Comparison of ENCODE assay signal across 27 cellular contexts in the genomic region with DNA sequence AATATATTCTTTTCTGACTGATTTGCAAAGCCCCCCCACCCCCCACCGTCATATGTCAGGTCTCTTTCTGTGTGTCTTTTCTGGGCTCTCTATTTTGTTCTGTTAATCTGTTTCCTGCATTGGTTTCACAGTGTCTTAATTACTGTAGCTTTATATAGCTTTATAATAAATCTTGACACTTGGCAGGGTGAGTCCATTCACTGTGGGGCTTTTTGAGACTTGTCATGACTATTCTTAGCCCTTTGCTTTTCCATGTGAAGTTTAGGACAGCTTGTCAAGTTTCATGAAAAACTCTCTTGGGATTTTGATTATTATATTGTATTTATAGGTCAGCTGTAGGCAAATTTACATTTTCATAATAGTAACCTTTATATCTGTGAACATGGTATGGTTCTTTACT. TPM values are rescaled to one million over a fixed set of nuclear protein-coding genes. Genes with fewer than 3 reads are reported as not detected.
DNase-seq lines count a peak whose midpoint lies in the region; ATAC-seq and TF ChIP-seq lines count a peak whose summit lies in the region.
"Had no signal": no experiment of that assay in that cellular context is flagged by ENCODE, and none has a peak within 500 bp of the region (broad histone marks: within the 10 kb centered on the region; RNA-seq: fewer than 3 reads in every experiment).

No MANE protein-coding gene starts in this region.

- no peaks in the 10 kb centered on the region for H3K9me3 Mint-ChIP-seq in activated naive CD4-positive, alpha-beta T cell treated with anti-CD3 and anti-CD28 coated beads, Interleukin-2, amount 50 U/mL, for 72 hours
- no peaks in the 10 kb centered on the region for H3K9me3 Mint-ChIP-seq in activated naive CD4-positive, alpha-beta T cell treated with anti-CD3 and anti-CD28 coated beads, Interleukin-2, amount 10 ng/mL, durations not matched to agents 7 days and 5 days
- H3K9me3 Mint-ChIP-seq: activated CD4-positive, alpha-beta T cell treated with anti-CD3 and anti-CD28 coated beads, Interleukin-2, amount 10 ng/mL, durations not matched to agents 24 days and 14 days; activated T-helper 1 cell treated with anti-CD3 and anti-CD28 coated beads, Interleukin-12 subunit alpha, Interleukin-12 subunit beta, Interleukin-2, Interleukin-4 antibody, amounts not matched to agents 30 ng/mL and 10 ng/mL and 1 ng/mL, durations not matched to agents 14 hours and 24 hours and 36 hours; CD8-positive, alpha-beta memory T cell; naive thymus-derived CD4-positive, alpha-beta T cell had no signal

- H2BK15ac ChIP-seq in mesenchymal stem cell (ENCODE audit: low read depth, poor library complexity, severe bottlenecking) = no peak overlapping the region

- intact Hi-C loops in thyroid gland (cut with DNase I) = no loop called here

- CTCF ChIA-PET in activated naive CD4-positive, alpha-beta T cell treated with anti-CD3 and anti-CD28 coated beads, Interleukin-2, amount 10 ng/mL, durations not matched to agents 7 days and 5 days (lab: Charles Lee) = no interaction called here

- H3K27ac Mint-ChIP-seq in activated naive CD4-positive, alpha-beta T cell treated with anti-CD3 and anti-CD28 coated beads, Interleukin-2, amount 50 U/mL, for 72 hours = peak overlapping the region; percentile 49 to 52
- H3K27ac Mint-ChIP-seq in activated naive CD4-positive, alpha-beta T cell treated with anti-CD3 and anti-CD28 coated beads, Interleukin-2, amount 10 ng/mL, durations not matched to agents 7 days and 5 days = no peak overlapping the region
- H3K27ac Mint-ChIP-seq: activated CD4-positive, alpha-beta T cell treated with anti-CD3 and anti-CD28 coated beads, Interleukin-2, amount 10 ng/mL, durations not matched to agents 24 days and 14 days; activated T-helper 1 cell treated with anti-CD3 and anti-CD28 coated beads, Interleukin-12 subunit alpha, Interleukin-12 subunit beta, Interleukin-2, Interleukin-4 antibody, amounts not matched to agents 30 ng/mL and 10 ng/mL and 1 ng/mL, durations not matched to agents 14 hours and 24 hours and 36 hours had no signal

- WGBS in mesenchymal stem cell = no CpG with 5 or more reads among the region's 1 CpG
- 91 to 93% methylated on average over 1 of the region's 1 CpG for WGBS in thyroid gland, 2 donors
- no CpG with 5 or more reads among the region's 1 CpG for WGBS in trophoblast cell (ENCODE audit: extremely low coverage, insufficient coverage, insufficient read length)

- no peak for ATAC-seq in activated naive CD4-positive, alpha-beta T cell treated with anti-CD3 and anti-CD28 coated beads, Interleukin-2, amount 50 U/mL, for 72 hours
- ATAC-seq: left colon; naive thymus-derived CD4-positive, alpha-beta T cell had no signal

- H3K27me3 Mint-ChIP-seq in activated naive CD4-positive, alpha-beta T cell treated with anti-CD3 and anti-CD28 coated beads, Interleukin-2, amount 10 ng/mL, durations not matched to agents 7 days and 5 days = no peaks in the 10 kb centered on the region
- H3K27me3 Mint-ChIP-seq: activated CD4-positive, alpha-beta T cell treated with anti-CD3 and anti-CD28 coated beads, Interleukin-2, amount 10 ng/mL, durations not matched to agents 24 days and 14 days; CD8-positive, alpha-beta memory T cell; naive thymus-derived CD4-positive, alpha-beta T cell had no signal

- no peak overlapping the region for H4K12ac ChIP-seq in trophoblast cell (ENCODE audit: low read depth, low read length)

- no peaks in the 10 kb centered on the region for H3K79me2 ChIP-seq in trophoblast cell (ENCODE audit: control insufficient read depth, insufficient read depth, low read length, poor library complexity)

- no peak overlapping the region for H3K4me3 ChIP-seq in adipocyte (ENCODE audit: low read length)
- H3K4me3 ChIP-seq in mesenchymal stem cell (ENCODE audit: insufficient read depth in 1 of 2, low read depth in 1 of 2, low read length in 2 of 2) = no peak overlapping the region
- no peak overlapping the region for H3K4me3 ChIP-seq in thyroid gland (replicated peaks in 1 of 3)
- no peak overlapping the region for H3K4me3 ChIP-seq in trophoblast cell (ENCODE audit: low read depth, low read length)
- H3K4me3 ChIP-seq: SJSA1 had no signal

- peaks cover 4% of the 10 kb centered on the region for H3K4me1 Mint-ChIP-seq in activated naive CD4-positive, alpha-beta T cell treated with anti-CD3 and anti-CD28 coated beads, Interleukin-2, amount 10 ng/mL, durations not matched to agents 7 days and 5 days

- H3K27me3 ChIP-seq in adipocyte (replicated peaks; ENCODE audit: control insufficient read depth, insufficient read depth, low read length) (no peaks in the 10 kb centered on the region), mesenchymal stem cell (ENCODE audit: control insufficient read depth in 1 of 2, insufficient read depth in 1 of 2, low read length in 2 of 2) (no peaks in the 10 kb centered on the region), thyroid gland (no peaks in the 10 kb centered on the region), trophoblast cell (ENCODE audit: insufficient read depth, low read length) (no peaks in the 10 kb centered on the region)
- H3K27me3 ChIP-seq: SJSA1 had no signal

- H3K23ac ChIP-seq in mesenchymal stem cell (ENCODE audit: low read length in 2 of 2) (no peak overlapping the region), trophoblast cell (ENCODE audit: low read length) (no peak overlapping the region)

- H2AK5ac ChIP-seq in mesenchymal stem cell (ENCODE audit: low read length, severe bottlenecking) (no peak overlapping the region), trophoblast cell (ENCODE audit: low read length) (no peak overlapping the region)

- H3K4ac ChIP-seq in mesenchymal stem cell (ENCODE audit: low read depth in 1 of 2, low read length in 2 of 2) (no peak overlapping the region), trophoblast cell (ENCODE audit: low read depth, low read length) (no peak overlapping the region)

- H3K79me1 ChIP-seq in mesenchymal stem cell (replicated peaks; ENCODE audit: low read length, poor library complexity, severe bottlenecking) = peaks cover 26% of the 10 kb centered on the region
- no peaks in the 10 kb centered on the region for H3K79me1 ChIP-seq in trophoblast cell (ENCODE audit: low read length)

- TF ChIP-seq CTCF in thyroid gland (IDR thresholded peaks at IDR 0.05) = no peak

- no peaks in the 10 kb centered on the region for H3K36me3 Mint-ChIP-seq in activated naive CD4-positive, alpha-beta T cell treated with anti-CD3 and anti-CD28 coated beads, Interleukin-2, amount 50 U/mL, for 72 hours
- H3K36me3 Mint-ChIP-seq in activated naive CD4-positive, alpha-beta T cell treated with anti-CD3 and anti-CD28 coated beads, Interleukin-2, amount 10 ng/mL, durations not matched to agents 7 days and 5 days = peaks cover 26% of the 10 kb centered on the region

- H3K4me2 ChIP-seq in mesenchymal stem cell (ENCODE audit: low read length, poor library complexity, severe bottlenecking) = no peak overlapping the region
- H3K4me2 ChIP-seq in trophoblast cell (ENCODE audit: low read length) = no peak overlapping the region

- peaks cover 56% of the 10 kb centered on the region for H3K4me1 ChIP-seq in adipocyte (ENCODE audit: control insufficient read depth, insufficient read depth, low read length)
- peaks cover 5% of the 10 kb centered on the region for H3K4me1 ChIP-seq in mesenchymal stem cell (ENCODE audit: control insufficient read depth, insufficient read depth, low read depth, low read length)
- peaks cover 37 to 43% of the 10 kb centered on the region in 2 donors for H3K4me1 ChIP-seq in thyroid gland
- H3K4me1 ChIP-seq in trophoblast cell (ENCODE audit: control insufficient read depth in 1 of 2, insufficient read depth in 2 of 2, low read length in 2 of 2) = no peaks in the 10 kb centered on the region

- H2BK120ac ChIP-seq in mesenchymal stem cell (ENCODE audit: low read depth, low read length) (no peak overlapping the region), trophoblast cell (ENCODE audit: insufficient read depth, low read length, poor library complexity) (no peak overlapping the region)

- H2AFZ ChIP-seq in mesenchymal stem cell (ENCODE audit: low read depth, low read length) (no peak overlapping the region), trophoblast cell (ENCODE audit: insufficient read depth, low read length, poor library complexity) (no peak overlapping the region)

- no peak overlapping the region for H3K4me3 Mint-ChIP-seq in activated naive CD4-positive, alpha-beta T cell treated with anti-CD3 and anti-CD28 coated beads, Interleukin-2, amount 10 ng/mL, durations not matched to agents 7 days and 5 days
- H3K4me3 Mint-ChIP-seq: activated CD4-positive, alpha-beta T cell treated with anti-CD3 and anti-CD28 coated beads, Interleukin-2, amount 10 ng/mL, durations not matched to agents 24 days and 14 days; activated T-helper 1 cell treated with anti-CD3 and anti-CD28 coated beads, Interleukin-12 subunit alpha, Interleukin-12 subunit beta, Interleukin-2, Interleukin-4 antibody, amounts not matched to agents 30 ng/mL and 10 ng/mL and 1 ng/mL, durations not matched to agents 14 hours and 24 hours and 36 hours; CD8-positive, alpha-beta memory T cell; naive thymus-derived CD4-positive, alpha-beta T cell had no signal

- H3K36me3 ChIP-seq in adipocyte (ENCODE audit: control insufficient read depth, insufficient read depth, low read length, severe bottlenecking) (peaks cover 4% of the 10 kb centered on the region), mesenchymal stem cell (ENCODE audit: control insufficient read depth in 1 of 2, insufficient read depth in 2 of 2, low read depth in 1 of 2, low read length in 2 of 2) (peaks cover 5 to 20% of the 10 kb centered on the region in 2 experiments), thyroid gland (no peaks in the 10 kb centered on the region), trophoblast cell (ENCODE audit: control insufficient read depth in 1 of 2, insufficient read depth in 2 of 2, low read length in 2 of 2) (peaks cover 0 to 4% of the 10 kb centered on the region in 2 experiments)

- H4K8ac ChIP-seq in mesenchymal stem cell (ENCODE audit: low read length) (no peak overlapping the region), trophoblast cell (ENCODE audit: low read depth, low read length) (no peak overlapping the region)

- no peak for DNase-seq in activated naive CD4-positive, alpha-beta T cell treated with anti-CD3 and anti-CD28 coated beads, Interleukin-2, amount 50 U/mL, for 72 hours (ENCODE audit: low spot score in 2 of 2)
- no peak for DNase-seq in activated naive CD4-positive, alpha-beta T cell treated with anti-CD3 and anti-CD28 coated beads, Interleukin-2, amount 10 ng/mL, durations not matched to agents 7 days and 5 days
- DNase-seq in adipocyte (ENCODE audit: low read depth) = no peak
- DNase-seq in mesenchymal stem cell = peak; percentile 66
- DNase-seq in thyroid gland = no peak
- DNase-seq in HuH-7.5 (ENCODE audit: low spot score) = no peak
- no peak for DNase-seq in H4 (ENCODE audit: low spot score)
- DNase-seq in trophoblast cell = no peak
- DNase-seq: 8988T; activated CD4-positive, alpha-beta T cell treated with anti-CD3 and anti-CD28 coated beads, Interleukin-2, amount 10 ng/mL, durations not matched to agents 24 days and 14 days; activated naive CD4-positive, alpha-beta T cell treated with anti-CD3 and anti-CD28 coated beads, Interleukin-2, amount 50 U/mL, for 16 hours; AML-193; aorta; CD8-positive, alpha-beta memory T cell; DMS153; head of caudate nucleus; left colon; mesendoderm; MM.1S; naive thymus-derived CD4-positive, alpha-beta T cell; NCI-H1436 treated with DMSO at 0.1 percent for 48 hours; NCI-H510A; stimulated activated CD4-positive, alpha-beta T cell treated with anti-CD3 and anti-CD28 coated beads, Interleukin-4, amount 100 ng/mL, for 4 hours; stimulated activated naive CD4-positive, alpha-beta T cell had no signal

- TF ChIP-seq POLR2A in thyroid gland (IDR thresholded peaks at IDR 0.05) = no peak

- H3K27ac ChIP-seq in mesenchymal stem cell (ENCODE audit: low read length, poor library complexity, severe bottlenecking) (no peak overlapping the region), thyroid gland (peak overlapping the region; percentile 95 to 99 (median 96)), trophoblast cell (ENCODE audit: low read depth, low read length) (no peak overlapping the region)
- H3K27ac ChIP-seq: SJSA1, VCaP had no signal

- H3K9me3 ChIP-seq in adipocyte (ENCODE audit: control insufficient read depth, low read length) (no peaks in the 10 kb centered on the region), mesenchymal stem cell (ENCODE audit: control insufficient read depth, low read length) (no peaks in the 10 kb centered on the region), thyroid gland (no peaks in the 10 kb centered on the region), trophoblast cell (ENCODE audit: insufficient read depth, low read depth, low read length) (no peaks in the 10 kb centered on the region)
- H3K9me3 ChIP-seq: SJSA1 had no signal

- no peak overlapping the region for H2BK12ac ChIP-seq in mesenchymal stem cell (ENCODE audit: low read length in 2 of 2)
- no peak overlapping the region for H2BK12ac ChIP-seq in trophoblast cell (ENCODE audit: low read length)

- H2BK5ac ChIP-seq in mesenchymal stem cell (ENCODE audit: low read depth, low read length, poor library complexity, severe bottlenecking) (no peak overlapping the region), trophoblast cell (ENCODE audit: low read depth, low read length, poor library complexity) (no peak overlapping the region)

- peak overlapping the region; percentile 85 for H3K9ac ChIP-seq in adipocyte (ENCODE audit: low read length)
- H3K9ac ChIP-seq in mesenchymal stem cell (ENCODE audit: low read length) = no peak overlapping the region
- no peak overlapping the region for H3K9ac ChIP-seq in trophoblast cell (ENCODE audit: low read length)

- H3K14ac ChIP-seq in mesenchymal stem cell (ENCODE audit: low read length in 2 of 2) (no peak overlapping the region), trophoblast cell (ENCODE audit: low read length) (no peak overlapping the region)

- H4K91ac ChIP-seq in mesenchymal stem cell (ENCODE audit: low read length) = no peak overlapping the region
- H4K91ac ChIP-seq in trophoblast cell (ENCODE audit: low read depth, low read length) = no peak overlapping the region

- no peak overlapping the region for H3K18ac ChIP-seq in mesenchymal stem cell (ENCODE audit: low read depth in 1 of 2, low read length in 2 of 2)
- no peak overlapping the region for H3K18ac ChIP-seq in trophoblast cell (ENCODE audit: low read length)

RNA-seq across cellular contexts. Expression of a gene that starts 50.4 kb away (rescaled TPM):
- 10 to 100 TPM in 1 of 2 donors, 1 to 10 TPM in 1; 9.7 to 11.5 TPM for total RNA-seq in activated naive CD4-positive, alpha-beta T cell treated with anti-CD3 and anti-CD28 coated beads, Interleukin-2, amount 50 U/mL, for 72 hours
- 8.0 TPM for polyA plus RNA-seq in mesenchymal stem cell (2013, experiment 1 of 2)
- 8.1 TPM for polyA plus RNA-seq in mesenchymal stem cell (2013, experiment 2 of 2)
- 10 to 100 TPM; 25.8 to 34.6 (median 30.5) TPM for total RNA-seq in thyroid gland
- 5.7 and 7.6 TPM in 2 replicates for total RNA-seq in H4 (2014; rRNA removed; shearing (Covaris generic))
- 8.6 TPM in 2 replicates for polyA plus RNA-seq in trophoblast cell (2013)

RNA-seq across cellular contexts. Expression of a gene that starts 58.6 kb away (rescaled TPM):
- total RNA-seq in activated naive CD4-positive, alpha-beta T cell treated with anti-CD3 and anti-CD28 coated beads, Interleukin-2, amount 50 U/mL, for 72 hours = 1 to 10 TPM; 1.3 to 1.6 TPM
- 133 TPM for polyA plus RNA-seq in mesenchymal stem cell (2013, experiment 1 of 2)
- 136 TPM for polyA plus RNA-seq in mesenchymal stem cell (2013, experiment 2 of 2)
- 10 to 100 TPM in 3 of 4 donors, 1 to 10 TPM in 1; 5.7 to 16.5 (median 11.0) TPM for total RNA-seq in thyroid gland
- total RNA-seq in H4 (2014; rRNA removed; shearing (Covaris generic)) = 1.6 and 2.4 TPM in 2 replicates
- polyA plus RNA-seq in trophoblast cell (2013) = 29.1 and 31.3 TPM in 2 replicates

Comparison
In these comparisons a context has a peak if more than half of its experiments do, and no peak if none do; other contexts are left out.
1. H3K27ac ChIP-seq: peak in thyroid gland (3 of 3); none in mesenchymal stem cell (single experiment) and trophoblast cell (single experiment).